Comparison of ENCODE assay signal across 8 cellular contexts in genomic region chr6:123802697-123803455, GRCh38. TPM values are rescaled to one million over a fixed set of nuclear protein-coding genes. Genes with fewer than 3 reads are reported as not detected.
DNase-seq lines count a peak whose midpoint lies in the region; ATAC-seq and TF ChIP-seq lines count a peak whose summit lies in the region.

No MANE protein-coding gene starts in this region.

- H3K4me2 ChIP-seq in DND-41 (ENCODE audit: insufficient read depth, low read length) = no peak overlapping the region

- intact Hi-C loops in Panc1 (cut with micrococcal nuclease; ENCODE audit: unreplicated experiment) = loop anchor here (1.0 to 10.0 kb wide), 3 partner anchors 734 to 1052 kb away; no protein-coding TSS in a partner anchor

- no peak overlapping the region for H2AFZ ChIP-seq in DND-41 (ENCODE audit: low read depth, low read length)

- H3K4me1 ChIP-seq in DND-41 (ENCODE audit: insufficient read depth, low read length) = no peaks in the 10 kb centered on the region
- peaks cover 26% of the 10 kb centered on the region for H3K4me1 ChIP-seq in Panc1 (ENCODE audit: control insufficient read depth, insufficient read depth, low read length)
- H3K4me1 ChIP-seq in foreskin keratinocyte = no peaks in the 10 kb centered on the region
- H3K4me1 ChIP-seq in subcutaneous abdominal adipose tissue (ENCODE audit: control insufficient read depth in 5 of 5, insufficient read depth in 5 of 5, low read length in 5 of 5) = peaks cover 0 to 18% (median 18%) of the 10 kb centered on the region in 5 donors

- peak; percentile 46 for DNase-seq in DND-41
- DNase-seq in KG1 (lab: John Stamatoyannopoulos, UW) = peak; percentile 82
- peak; percentile 65 for DNase-seq in Panc1 (ENCODE audit: low read depth, low spot score)
- peak; percentile 5 for DNase-seq in activated gamma-delta T cell treated with anti-CD3 and anti-CD28 coated beads, Interleukin-2, amount 50 U/mL, for 16 hours (ENCODE audit: low read depth)
- DNase-seq in foreskin keratinocyte = peak; percentile 54 to 82
- peak; percentile 91 for DNase-seq in nephron progenitor cell

- H3K4me1 Mint-ChIP-seq in nephron progenitor cell = peaks cover 6% of the 10 kb centered on the region

- no peak overlapping the region for H3K9ac ChIP-seq in DND-41 (ENCODE audit: low read depth, low read length)
- no peak overlapping the region for H3K9ac ChIP-seq in subcutaneous abdominal adipose tissue (ENCODE audit: low read length in 5 of 5)

- no peaks in the 10 kb centered on the region for H3K79me2 ChIP-seq in DND-41 (ENCODE audit: insufficient read depth, low read length)

- H3K36me3 Mint-ChIP-seq in nephron progenitor cell (ENCODE audit: low read depth) = no peaks in the 10 kb centered on the region

- TSS peak; percentile 69 for BruUV-seq in Panc1 (replicated peaks; lab: Mats Ljungman, UMichigan)

- H3K27ac Mint-ChIP-seq in nephron progenitor cell = peak overlapping the region; percentile 66

- CTCF ChIA-PET in Panc1 (lab: Charles Lee) = interaction anchor here (0.6 to 1.3 kb wide), 12 partner anchors 8 to 1052 kb away, joined by 3 to 8 read pairs (median 3); no protein-coding TSS in a partner anchor

- H3K9me3 ChIP-seq in DND-41 (ENCODE audit: insufficient read depth, low read length, severe bottlenecking) (no peaks in the 10 kb centered on the region), Panc1 (ENCODE audit: control insufficient read depth, insufficient read depth, low read depth, low read length) (no peaks in the 10 kb centered on the region), subcutaneous abdominal adipose tissue (ENCODE audit: control insufficient read depth in 5 of 5, low read length in 5 of 5) (no peaks in the 10 kb centered on the region)

- peak; percentile 87 for ATAC-seq in DND-41 (ENCODE audit: insufficient read depth, low read depth)
- ATAC-seq in GM21786 (IDR thresholded peaks at IDR 0.05; ENCODE audit: unreplicated experiment) = peak; percentile 95
- peak; percentile 91 for ATAC-seq in Panc1
- peak; percentile 96 for ATAC-seq in foreskin keratinocyte

- H3K27me3 ChIP-seq in DND-41 (ENCODE audit: insufficient read depth, low read length, poor library complexity) = peaks cover 2% of the 10 kb centered on the region
- H3K27me3 ChIP-seq in Panc1 (ENCODE audit: control insufficient read depth, insufficient read depth, low read length) = no peaks in the 10 kb centered on the region
- H3K27me3 ChIP-seq in foreskin keratinocyte = peaks cover 65% of the 10 kb centered on the region
- H3K27me3 ChIP-seq in subcutaneous abdominal adipose tissue (ENCODE audit: control insufficient read depth in 5 of 5, insufficient read depth in 4 of 5, low read length in 5 of 5) = peaks cover 5 to 18% (median 10%) of the 10 kb centered on the region in 5 donors

- POLR2A ChIA-PET in Panc1 (lab: Charles Lee) = no interaction called here

- H3K4me3 ChIP-seq in DND-41 (ENCODE audit: low read depth in 1 of 2, low read length in 2 of 2) (no peak overlapping the region), Panc1 (ENCODE audit: low read depth in 2 of 2, low read length in 2 of 2) (peak overlapping the region; percentile 79), subcutaneous abdominal adipose tissue (ENCODE audit: low read depth in 1 of 5, low read length in 5 of 5) (peak overlapping the region; percentile 46 to 79 (median 70))

- in situ Hi-C loops in Panc1 (cut with HindIII; ENCODE audit: low pct_unique_long_range_greater_than_20kb, low sequenced_read_pairs) = no loop called here

- H3K36me3 ChIP-seq in DND-41 (ENCODE audit: insufficient read depth, low read length) = no peaks in the 10 kb centered on the region
- no peaks in the 10 kb centered on the region for H3K36me3 ChIP-seq in Panc1 (ENCODE audit: control insufficient read depth, insufficient read depth, low read length)
- no peaks in the 10 kb centered on the region for H3K36me3 ChIP-seq in subcutaneous abdominal adipose tissue (ENCODE audit: control insufficient read depth in 5 of 5, insufficient read depth in 5 of 5, low read length in 5 of 5)

- no peaks in the 10 kb centered on the region for H4K20me1 ChIP-seq in DND-41 (ENCODE audit: insufficient read depth, low read length)

- peaks cover 44% of the 10 kb centered on the region for H3K27me3 Mint-ChIP-seq in nephron progenitor cell (ENCODE audit: low read depth, poor library complexity)

- TF ChIP-seq CTCF in DND-41 (IDR thresholded peaks at IDR 0.05; ENCODE audit: borderline replicate concordance, extremely low read depth, low read length, poor library complexity, severe bottlenecking) (peak; percentile 83), Panc1 (IDR thresholded peaks at IDR 0.05) (peak; percentile 98), foreskin keratinocyte (conservative IDR thresholded peaks at IDR 0.05) (peak; percentile 97), nephron progenitor cell (IDR thresholded peaks at IDR 0.05) (peak; percentile 91)

- H3K4me3 Mint-ChIP-seq in nephron progenitor cell = peak overlapping the region; percentile 92

- H3K27ac ChIP-seq in DND-41 (ENCODE audit: low read length) (no peak overlapping the region), Panc1 (ENCODE audit: low read length) (peak overlapping the region; percentile 87), foreskin keratinocyte (no peak overlapping the region), subcutaneous abdominal adipose tissue (ENCODE audit: low read depth, low read length) (no peak overlapping the region)

- no peaks in the 10 kb centered on the region for H3K9me3 Mint-ChIP-seq in nephron progenitor cell

RNA-seq across cellular contexts. Expression of gene NKAIN2, which starts 0.8 kb away (rescaled TPM):
- total RNA-seq in Panc1 (2021; ENCODE audit: unreplicated experiment) = 2.6 TPM
- 2.2 TPM for polyA plus RNA-seq in Panc1 (2012; ENCODE audit: insufficient read length)
- not detected in 2 replicates for total RNA-seq in foreskin keratinocyte
- not detected in 2 replicates for polyA plus RNA-seq in foreskin keratinocyte

Comparison
In these comparisons a context has a peak if more than half of its experiments do, and no peak if none do; other contexts are left out.
1. DNase-seq: peak in every context shown above with its lines; median percentile 91 in nephron progenitor cell; 82 in KG1; 68 in foreskin keratinocyte; 65 in Panc1; 46 in DND-41; 5 in activated gamma-delta T cell treated with anti-CD3 and anti-CD28 coated beads, Interleukin-2, amount 50 U/mL, for 16 hours.
2. H3K4me3 ChIP-seq: peak in Panc1 (2 of 2) and subcutaneous abdominal adipose tissue (5 of 5); none in DND-41 (0 of 2).
3. Peak in every context shown above with its lines, with median percentiles within 50 percentile points of each other: ATAC-seq and CTCF ChIP-seq.